ENCODE assay signal across 18 cellular contexts in the genomic region with DNA sequence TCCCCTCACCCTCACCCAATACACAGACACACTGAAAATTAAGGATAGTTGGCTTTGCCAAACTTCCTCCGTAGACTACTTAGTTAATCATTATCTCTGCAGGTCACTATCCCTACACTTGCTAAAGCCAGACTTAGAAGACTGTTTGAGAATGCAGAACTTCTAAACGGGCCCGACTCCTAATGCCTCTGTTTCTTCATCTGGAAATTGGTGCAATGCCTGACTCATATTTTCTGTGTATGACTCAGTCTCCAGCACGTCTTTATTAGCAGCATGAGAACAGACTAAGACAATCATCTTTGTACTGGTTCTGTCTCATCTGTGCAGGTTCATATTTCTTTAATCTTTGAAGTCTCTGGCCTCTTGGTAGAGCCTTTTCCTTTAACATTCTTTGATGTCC.
"Had no signal": no experiment of that assay in that cellular context is flagged by ENCODE, and none has a peak within 500 bp of the region (broad histone marks: within the 10 kb centered on the region; RNA-seq: fewer than 3 reads in every experiment).

No MANE protein-coding gene starts in this region.

- H3K27ac Mint-ChIP-seq: activated B cell treated with CpG ODN at 0.5 μM for 24 hours; activated CD4-positive, alpha-beta T cell treated with anti-CD3 and anti-CD28 coated beads, Interleukin-2, amount 10 ng/mL, durations not matched to agents 7 days and 5 days; activated T-helper 2 cell treated with anti-CD3 and anti-CD28 coated beads, Interferon-gamma antibody, Interleukin-2, Interleukin-4, amounts not matched to agents 10 μg/mL and 5 μg/mL and 100 μg/mL, durations not matched to agents 14 hours and 24 hours and 36 hours; mesothelial cell of epicardium; neural progenitor cell had no signal

- H3K36me3 Mint-ChIP-seq: mesothelial cell of epicardium, neural progenitor cell had no signal

- ATAC-seq: heart right ventricle had no signal

- H3K27ac ChIP-seq: adrenal gland, brain microvascular endothelial cell, heart right ventricle, neural progenitor cell, ovary, skin epidermis, thyroid gland, uterus had no signal

- FAIRE-seq: endometrium, frontal cortex, keratinocyte had no signal

- H3K27me3 ChIP-seq: adrenal gland, brain microvascular endothelial cell, heart right ventricle, neural progenitor cell, ovary, thyroid gland, uterus had no signal

- H3K36me3 ChIP-seq: adrenal gland, brain microvascular endothelial cell, heart right ventricle, neural progenitor cell, ovary, thyroid gland, uterus had no signal

- H3K4me3 Mint-ChIP-seq: activated B cell treated with CpG ODN at 0.5 μM for 24 hours; activated CD4-positive, alpha-beta T cell treated with anti-CD3 and anti-CD28 coated beads, Interleukin-2, amount 10 ng/mL, durations not matched to agents 7 days and 5 days; mesothelial cell of epicardium; neural progenitor cell had no signal

- H3K4me1 ChIP-seq: adrenal gland, heart right ventricle, neural progenitor cell, thyroid gland, uterus had no signal

- H3K4me3 ChIP-seq: adrenal gland, heart right ventricle, neural progenitor cell, ovary, skin epidermis, thyroid gland, uterus had no signal

- H3K27me3 Mint-ChIP-seq: activated B cell treated with CpG ODN at 0.5 μM for 24 hours; activated CD4-positive, alpha-beta T cell treated with anti-CD3 and anti-CD28 coated beads, Interleukin-2, amount 10 ng/mL, durations not matched to agents 7 days and 5 days had no signal

- H3K4me1 Mint-ChIP-seq: activated B cell treated with CpG ODN at 0.5 μM for 24 hours; activated CD4-positive, alpha-beta T cell treated with anti-CD3 and anti-CD28 coated beads, Interleukin-2, amount 10 ng/mL, durations not matched to agents 7 days and 5 days; mesothelial cell of epicardium had no signal

- DNase-seq: activated B cell treated with CpG ODN at 0.5 μM for 24 hours; activated CD4-positive, alpha-beta T cell treated with anti-CD3 and anti-CD28 coated beads, Interleukin-2, amount 10 ng/mL, durations not matched to agents 7 days and 5 days; activated naive CD4-positive, alpha-beta T cell treated with anti-CD3 and anti-CD28 coated beads, Interleukin-2, amount 50 U/mL, for 16 hours; adrenal gland; brain microvascular endothelial cell; heart right ventricle; ovary; retina; T-helper 1 cell; thyroid gland; uterus had no signal

- H3K9me3 ChIP-seq: adrenal gland, heart right ventricle, ovary, thyroid gland, uterus had no signal
